Comparison of ENCODE assay signal across 1 cellular context in genomic region chr10:74266-74621, GRCh38.
TF ChIP-seq lines count a peak whose summit lies in the region.

No MANE protein-coding gene starts in this region.

TF ChIP-seq in HepG2, 621 proteins besides CTCF, POLR2A, EP300 and RAD21:
- TF ChIP-seq NRL (CRISPR knock-in tag; IDR thresholded peaks at IDR 0.05; ENCODE audit: borderline replicate concordance): 0 out of 2 replicates have a peak, but pooled peaks have one; percentile 15
